Comparison of ENCODE assay signal across 32 cellular contexts in the genomic region with DNA sequence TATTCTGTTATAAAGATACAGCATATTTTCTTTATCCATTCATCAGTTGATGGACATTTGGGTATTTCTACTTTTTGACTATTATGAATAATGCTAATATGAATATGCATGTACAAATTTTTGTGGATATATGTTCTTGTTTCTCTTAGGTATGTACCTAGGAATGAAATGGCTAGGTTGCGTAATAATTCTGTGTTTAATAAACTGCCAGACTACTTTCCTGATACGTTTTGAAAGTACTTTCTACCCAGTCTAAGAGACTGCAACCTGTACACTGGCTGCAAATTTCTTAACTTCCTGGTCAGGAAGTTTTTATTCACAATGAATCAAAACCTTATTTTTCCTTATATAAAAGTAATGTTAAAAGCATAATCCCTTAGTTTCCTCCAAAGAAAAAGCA.
"Had no signal": no experiment of that assay in that cellular context is flagged by ENCODE, and none has a peak within 500 bp of the region (broad histone marks: within the 10 kb centered on the region; RNA-seq: fewer than 3 reads in every experiment).

No MANE protein-coding gene starts in this region.

- H3K4me1 Mint-ChIP-seq: activated CD4-positive, alpha-beta memory T cell treated with anti-CD3 and anti-CD28 coated beads, Interleukin-2, amount 10 ng/mL, durations not matched to agents 7 days and 5 days; activated CD8-positive, alpha-beta memory T cell treated with anti-CD3 and anti-CD28 coated beads, Interleukin-2, amount 10 ng/mL, durations not matched to agents 7 days and 5 days; activated naive CD4-positive, alpha-beta T cell treated with anti-CD3 and anti-CD28 coated beads, Interleukin-2, amount 10 ng/mL, durations not matched to agents 7 days and 5 days; activated naive CD8-positive, alpha-beta T cell treated with anti-CD3 and anti-CD28 coated beads, Interleukin-2, amount 50 U/mL, for 24 hours; central memory CD8-positive, alpha-beta T cell had no signal

- H2AFZ ChIP-seq: PC-9 had no signal

- H3K27ac ChIP-seq: brain microvascular endothelial cell, cardiac muscle cell, PC-9, WERI-Rb-1 had no signal

- H3K9me3 ChIP-seq: MG63 had no signal

- H3K4me3 ChIP-seq: cardiac muscle cell, MG63, PC-9 had no signal

- H3K4me2 ChIP-seq: PC-9 had no signal

- DNase-seq: activated CD4-positive, alpha-beta memory T cell treated with anti-CD3 and anti-CD28 coated beads, Interleukin-2, amount 10 ng/mL, durations not matched to agents 7 days and 5 days; activated CD4-positive, alpha-beta T cell treated with anti-CD3 and anti-CD28 coated beads for 1 hour; activated CD4-positive, alpha-beta T cell treated with anti-CD3 and anti-CD28 coated beads for 48 hours; activated CD4-positive, CD25-positive, alpha-beta regulatory T cell; activated CD8-positive, alpha-beta memory T cell treated with anti-CD3 and anti-CD28 coated beads for 24 hours; activated CD8-positive, alpha-beta memory T cell treated with anti-CD3 and anti-CD28 coated beads, Interleukin-2, amount 10 ng/mL, durations not matched to agents 7 days and 5 days; activated CD8-positive, alpha-beta memory T cell treated with anti-CD3 and anti-CD28 coated beads, Interleukin-2, amount 50 U/mL, for 48 hours; activated effector memory CD4-positive, alpha-beta T cell treated with Interleukin-2 at 50 U/mL for 16 hours; activated naive CD4-positive, alpha-beta T cell treated with anti-CD3 and anti-CD28 coated beads, Interleukin-2, amount 10 ng/mL, durations not matched to agents 7 days and 5 days; activated naive CD8-positive, alpha-beta T cell treated with anti-CD3 and anti-CD28 coated beads, Interleukin-2, amount 50 U/mL, for 24 hours; activated T-cell treated with anti-CD3 and anti-CD28 coated beads, Interleukin-2, amount 50 U/mL, for 48 hours; amniotic stem cell; aorta; brain microvascular endothelial cell; Kasumi-1; MG63; NCI-H1048; NCI-H1105 treated with DMSO at 0.1 percent for 48 hours; NCI-H1436; NCI-H1694; NCI-H1930; NCI-H2081 treated with DMSO at 0.1 percent for 48 hours; NCI-H345; NCI-H524 treated with DMSO at 0.1 percent for 48 hours; NK-92 treated with Interleukin-12 subunit alpha and Interleukin-12 subunit beta, amount 100 ng/mL, for 24 hours; PC-9; Right ventricle myocardium superior; T1000; WERI-Rb-1 had no signal

- H3K27me3 Mint-ChIP-seq: activated CD4-positive, alpha-beta memory T cell treated with anti-CD3 and anti-CD28 coated beads, Interleukin-2, amount 10 ng/mL, durations not matched to agents 7 days and 5 days; activated CD8-positive, alpha-beta memory T cell treated with anti-CD3 and anti-CD28 coated beads, Interleukin-2, amount 10 ng/mL, durations not matched to agents 7 days and 5 days had no signal

- H3K36me3 Mint-ChIP-seq: activated CD8-positive, alpha-beta memory T cell treated with anti-CD3 and anti-CD28 coated beads, Interleukin-2, amount 10 ng/mL, durations not matched to agents 7 days and 5 days; activated naive CD4-positive, alpha-beta T cell treated with anti-CD3 and anti-CD28 coated beads, Interleukin-2, amount 10 ng/mL, durations not matched to agents 7 days and 5 days; activated naive CD8-positive, alpha-beta T cell had no signal

- H3K27ac Mint-ChIP-seq: activated CD4-positive, alpha-beta memory T cell treated with anti-CD3 and anti-CD28 coated beads, Interleukin-2, amount 10 ng/mL, durations not matched to agents 7 days and 5 days; activated CD8-positive, alpha-beta memory T cell treated with anti-CD3 and anti-CD28 coated beads, Interleukin-2, amount 10 ng/mL, durations not matched to agents 7 days and 5 days; activated naive CD4-positive, alpha-beta T cell treated with anti-CD3 and anti-CD28 coated beads, Interleukin-2, amount 10 ng/mL, durations not matched to agents 7 days and 5 days; activated naive CD8-positive, alpha-beta T cell; activated naive CD8-positive, alpha-beta T cell treated with anti-CD3 and anti-CD28 coated beads, Interleukin-2, amount 50 U/mL, for 24 hours had no signal

- ATAC-seq: activated CD8-positive, alpha-beta memory T cell treated with anti-CD3 and anti-CD28 coated beads, Interleukin-2, amount 10 ng/mL, durations not matched to agents 7 days and 5 days; activated naive CD8-positive, alpha-beta T cell treated with anti-CD3 and anti-CD28 coated beads, Interleukin-2, amount 50 U/mL, for 24 hours had no signal

- H3K4me3 Mint-ChIP-seq: activated CD4-positive, alpha-beta memory T cell treated with anti-CD3 and anti-CD28 coated beads, Interleukin-2, amount 10 ng/mL, durations not matched to agents 7 days and 5 days; activated CD8-positive, alpha-beta memory T cell treated with anti-CD3 and anti-CD28 coated beads, Interleukin-2, amount 10 ng/mL, durations not matched to agents 7 days and 5 days; activated naive CD4-positive, alpha-beta T cell treated with anti-CD3 and anti-CD28 coated beads, Interleukin-2, amount 10 ng/mL, durations not matched to agents 7 days and 5 days; activated naive CD8-positive, alpha-beta T cell; activated naive CD8-positive, alpha-beta T cell treated with anti-CD3 and anti-CD28 coated beads, Interleukin-2, amount 50 U/mL, for 24 hours; central memory CD8-positive, alpha-beta T cell had no signal

- H3K36me3 ChIP-seq: brain microvascular endothelial cell, cardiac muscle cell, MG63, WERI-Rb-1 had no signal

- H3K27me3 ChIP-seq: brain microvascular endothelial cell, cardiac muscle cell, MG63 had no signal
